In the genomic region with DNA sequence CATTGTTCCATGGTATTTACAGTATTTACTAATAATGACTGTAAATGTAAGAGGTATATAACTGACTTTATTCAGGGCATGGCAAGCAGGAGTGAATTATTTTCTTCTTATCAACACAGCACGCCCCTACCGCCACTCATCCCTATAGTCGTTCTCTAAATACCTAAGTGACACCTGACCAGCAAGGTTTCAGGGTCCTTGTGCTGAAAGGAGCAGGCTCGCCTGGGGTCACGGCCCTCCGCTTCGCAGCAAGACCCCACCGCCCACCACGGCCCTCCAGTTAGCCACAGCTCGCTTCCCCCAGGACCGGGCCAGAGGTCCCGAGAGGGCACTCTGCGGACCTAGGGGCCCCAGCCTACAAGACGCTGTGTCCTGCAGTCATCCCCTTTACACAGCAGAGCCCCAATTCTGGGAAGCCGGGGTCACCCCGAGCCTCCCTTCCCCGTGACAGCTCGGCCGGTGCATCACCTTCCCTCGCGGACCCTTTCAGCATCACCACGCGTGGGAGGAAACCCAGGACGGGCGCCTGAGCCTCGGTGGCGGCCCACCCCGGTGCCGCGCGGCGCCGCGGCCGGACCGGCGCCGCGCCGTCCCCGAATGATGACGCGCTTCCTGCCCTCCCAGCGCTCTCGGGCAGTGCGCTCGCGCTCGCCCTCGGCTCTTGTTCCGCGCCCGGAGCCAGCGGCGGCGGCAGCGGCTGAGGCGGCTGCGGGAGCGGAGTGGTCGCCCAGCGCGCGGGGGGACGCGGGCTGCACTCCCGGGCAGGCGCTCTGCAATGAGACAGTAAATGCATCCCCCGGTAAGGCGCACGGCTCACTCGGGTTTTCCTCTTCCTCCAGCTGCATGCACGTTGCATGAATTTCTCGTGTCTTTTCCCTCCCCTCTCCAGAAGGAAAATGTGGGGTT, we compare ENCODE assay signal across 1 cellular context.
TF ChIP-seq lines count a peak whose summit lies in the region.

Gene TLN2, plus strand, starts transcription at position 664 of the 906 bp plus-strand sequence.

TF ChIP-seq in HepG2, 621 proteins besides CTCF, POLR2A, EP300 and RAD21 (continued from another document and continues in another):
- TF ChIP-seq TOPORS (CRISPR knock-in tag; IDR thresholded peaks at IDR 0.05) (peak; percentile 49; the same call in 1 of the 2 replicates), AHR (CRISPR knock-in tag; IDR thresholded peaks at IDR 0.05) (peak; percentile 43; the same call in 1 of the 2 replicates), ZBTB14 (CRISPR knock-in tag; IDR thresholded peaks at IDR 0.05) (peak; percentile 84), FOXO1 (CRISPR knock-in tag; IDR thresholded peaks at IDR 0.05) (no peak), ZNF784 (CRISPR knock-in tag; IDR thresholded peaks at IDR 0.05; ENCODE audit: borderline replicate concordance) (0 out of 2 replicates have a peak, but pooled peaks have one; percentile 24), ZNF775 (CRISPR knock-in tag; IDR thresholded peaks at IDR 0.05; ENCODE audit: borderline replicate concordance) (no peak), BCL6 (CRISPR knock-in tag; IDR thresholded peaks at IDR 0.05) (no peak), HDAC2 (CRISPR knock-in tag; IDR thresholded peaks at IDR 0.05) (0 out of 2 replicates have a peak, but pooled peaks have one; percentile 35), ZFX (CRISPR knock-in tag; IDR thresholded peaks at IDR 0.05; ENCODE audit: low read depth) (peak; percentile 80), ZNF274 (CRISPR knock-in tag; IDR thresholded peaks at IDR 0.05) (no peak), SAP130 (CRISPR knock-in tag; IDR thresholded peaks at IDR 0.05; ENCODE audit: low read depth) (peak; percentile 76), MAX (IDR thresholded peaks at IDR 0.05) (peak; percentile 41; the same call in 1 of the 2 replicates), BCL3 (CRISPR knock-in tag; IDR thresholded peaks at IDR 0.05) (0 out of 2 replicates have a peak, but pooled peaks have one; percentile 53), RFXANK (CRISPR knock-in tag; IDR thresholded peaks at IDR 0.05) (no peak), GLMP (CRISPR knock-in tag; IDR thresholded peaks at IDR 0.05; ENCODE audit: borderline replicate concordance) (no peak), MYC (CRISPR knock-in tag; IDR thresholded peaks at IDR 0.05; ENCODE audit: borderline replicate concordance) (peak; percentile 50; the same call in 1 of the 2 replicates), KMT2A (CRISPR knock-in tag; IDR thresholded peaks at IDR 0.05) (peak; percentile 23; the same call in 1 of the 2 replicates), PPARG (CRISPR knock-in tag; conservative IDR thresholded peaks at IDR 0.05) (no peak), RXRA (CRISPR knock-in tag; IDR thresholded peaks at IDR 0.05) (peak; percentile 18; the same call in 1 of the 2 replicates), PAXIP1 (CRISPR knock-in tag; conservative IDR thresholded peaks at IDR 0.05) (no peak), MED13 (CRISPR knock-in tag; IDR thresholded peaks at IDR 0.05) (0 out of 2 replicates have a peak, but pooled peaks have one; percentile 46), ETV6 (CRISPR knock-in tag; conservative IDR thresholded peaks at IDR 0.05) (no peak), TCF7 (IDR thresholded peaks at IDR 0.05; ENCODE audit: low read depth) (no peak), FOXK2 (IDR thresholded peaks at IDR 0.05) (no peak), SALL1 (CRISPR knock-in tag; IDR thresholded peaks at IDR 0.05) (0 out of 2 replicates have a peak, but pooled peaks have one; percentile 5)
- TF ChIP-seq, protein P1, sequence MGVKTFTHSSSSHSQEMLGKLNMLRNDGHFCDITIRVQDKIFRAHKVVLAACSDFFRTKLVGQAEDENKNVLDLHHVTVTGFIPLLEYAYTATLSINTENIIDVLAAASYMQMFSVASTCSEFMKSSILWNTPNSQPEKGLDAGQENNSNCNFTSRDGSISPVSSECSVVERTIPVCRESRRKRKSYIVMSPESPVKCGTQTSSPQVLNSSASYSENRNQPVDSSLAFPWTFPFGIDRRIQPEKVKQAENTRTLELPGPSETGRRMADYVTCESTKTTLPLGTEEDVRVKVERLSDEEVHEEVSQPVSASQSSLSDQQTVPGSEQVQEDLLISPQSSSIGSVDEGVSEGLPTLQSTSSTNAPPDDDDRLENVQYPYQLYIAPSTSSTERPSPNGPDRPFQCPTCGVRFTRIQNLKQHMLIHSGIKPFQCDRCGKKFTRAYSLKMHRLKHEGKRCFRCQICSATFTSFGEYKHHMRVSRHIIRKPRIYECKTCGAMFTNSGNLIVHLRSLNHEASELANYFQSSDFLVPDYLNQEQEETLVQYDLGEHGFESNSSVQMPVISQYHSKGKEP (CRISPR knock-in tag; IDR thresholded peaks at IDR 0.05), result 0 out of 2 replicates have a peak, but pooled peaks have one; percentile 25
- TF ChIP-seq, protein P2, sequence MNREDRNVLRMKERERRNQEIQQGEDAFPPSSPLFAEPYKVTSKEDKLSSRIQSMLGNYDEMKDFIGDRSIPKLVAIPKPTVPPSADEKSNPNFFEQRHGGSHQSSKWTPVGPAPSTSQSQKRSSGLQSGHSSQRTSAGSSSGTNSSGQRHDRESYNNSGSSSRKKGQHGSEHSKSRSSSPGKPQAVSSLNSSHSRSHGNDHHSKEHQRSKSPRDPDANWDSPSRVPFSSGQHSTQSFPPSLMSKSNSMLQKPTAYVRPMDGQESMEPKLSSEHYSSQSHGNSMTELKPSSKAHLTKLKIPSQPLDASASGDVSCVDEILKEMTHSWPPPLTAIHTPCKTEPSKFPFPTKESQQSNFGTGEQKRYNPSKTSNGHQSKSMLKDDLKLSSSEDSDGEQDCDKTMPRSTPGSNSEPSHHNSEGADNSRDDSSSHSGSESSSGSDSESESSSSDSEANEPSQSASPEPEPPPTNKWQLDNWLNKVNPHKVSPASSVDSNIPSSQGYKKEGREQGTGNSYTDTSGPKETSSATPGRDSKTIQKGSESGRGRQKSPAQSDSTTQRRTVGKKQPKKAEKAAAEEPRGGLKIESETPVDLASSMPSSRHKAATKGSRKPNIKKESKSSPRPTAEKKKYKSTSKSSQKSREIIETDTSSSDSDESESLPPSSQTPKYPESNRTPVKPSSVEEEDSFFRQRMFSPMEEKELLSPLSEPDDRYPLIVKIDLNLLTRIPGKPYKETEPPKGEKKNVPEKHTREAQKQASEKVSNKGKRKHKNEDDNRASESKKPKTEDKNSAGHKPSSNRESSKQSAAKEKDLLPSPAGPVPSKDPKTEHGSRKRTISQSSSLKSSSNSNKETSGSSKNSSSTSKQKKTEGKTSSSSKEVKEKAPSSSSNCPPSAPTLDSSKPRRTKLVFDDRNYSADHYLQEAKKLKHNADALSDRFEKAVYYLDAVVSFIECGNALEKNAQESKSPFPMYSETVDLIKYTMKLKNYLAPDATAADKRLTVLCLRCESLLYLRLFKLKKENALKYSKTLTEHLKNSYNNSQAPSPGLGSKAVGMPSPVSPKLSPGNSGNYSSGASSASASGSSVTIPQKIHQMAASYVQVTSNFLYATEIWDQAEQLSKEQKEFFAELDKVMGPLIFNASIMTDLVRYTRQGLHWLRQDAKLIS (CRISPR knock-in tag; IDR thresholded peaks at IDR 0.05), result no peak
